In genomic region chr6:93036835-93037234, GRCh38 we compare ENCODE assay signal across 10 cellular contexts.
DNase-seq lines count a peak whose midpoint lies in the region; ATAC-seq lines count a peak whose summit lies in the region.
"Had no signal": no experiment of that assay in that cellular context is flagged by ENCODE, and none has a peak within 500 bp of the region (broad histone marks: within the 10 kb centered on the region; RNA-seq: fewer than 3 reads in every experiment).

No MANE protein-coding gene starts in this region.

- peak; percentile 38 to 52 for DNase-seq in NCI-H2081 (lab: John Stamatoyannopoulos, UW)
- no peak for DNase-seq in NCI-H2081 treated with DMSO at 0.1 percent for 48 hours (lab: John Stamatoyannopoulos, UW)
- peak; percentile 20 for DNase-seq in NCI-H1694 treated with DMSO at 0.1 percent for 48 hours (lab: John Stamatoyannopoulos, UW)
- peak; percentile 59 for DNase-seq in dermis blood vessel endothelial cell
- DNase-seq in renal cortical epithelial cell (ENCODE audit: low read depth): peak; percentile 31
- DNase-seq in NCI-H1048 (lab: John Stamatoyannopoulos, UW): no peak
- no peak for DNase-seq in stimulated activated naive CD4-positive, alpha-beta T cell treated with Interleukin-2 at 50 U/mL for 16 hours (lab: John Stamatoyannopoulos, UW)
- DNase-seq: T1000 had no signal

- ATAC-seq in GM18517 (IDR thresholded peaks at IDR 0.05; ENCODE audit: unreplicated experiment): no peak
- ATAC-seq: A549 had no signal

Comparison
In these comparisons a context has a peak if more than half of its experiments do, and no peak if none do; other contexts are left out.
1. DNase-seq: peak in NCI-H2081 (2 of 2), NCI-H1694 treated with DMSO at 0.1 percent for 48 hours (single experiment), dermis blood vessel endothelial cell (single experiment) and renal cortical epithelial cell (single experiment); none in NCI-H2081 treated with DMSO at 0.1 percent for 48 hours (single experiment), NCI-H1048 (single experiment) and stimulated activated naive CD4-positive, alpha-beta T cell treated with Interleukin-2 at 50 U/mL for 16 hours (single experiment).